ENCODE assay signal across 9 cellular contexts in genomic region chr19:35612224-35612558, GRCh38. TPM values are rescaled to one million over a fixed set of nuclear protein-coding genes. Genes with fewer than 3 reads are reported as not detected.
A peak's percentile ranks its signal among the peaks of the same experiment; 100 is the strongest.
DNase-seq lines count a peak whose midpoint lies in the region; ATAC-seq, FAIRE-seq and TF ChIP-seq lines count a peak whose summit lies in the region.
"Had no signal": no experiment of that assay in that cellular context is flagged by ENCODE, and none has a peak within 500 bp of the region (broad histone marks: within the 10 kb centered on the region; RNA-seq: fewer than 3 reads in every experiment).

No MANE protein-coding gene starts in this region.

- no peak overlapping the region for H2BK20ac ChIP-seq in H9 (ENCODE audit: low read depth, low read length, poor library complexity, severe bottlenecking)

- FAIRE-seq in GM19239 (lab: Jason Lieb, UNC) = no peak

- no peak overlapping the region for H2AK5ac ChIP-seq in H9 (ENCODE audit: insufficient read length, low read length)

- no peak overlapping the region for H3T11ph ChIP-seq in H9 (ENCODE audit: low read length)

- peaks cover 5% of the 10 kb centered on the region for H3K23me2 ChIP-seq in H9 (ENCODE audit: insufficient read length, low read depth, low read length, poor library complexity, severe bottlenecking)

- H3K9ac ChIP-seq in H9 (ENCODE audit: extremely low read depth, insufficient read length, low read length) (no peak overlapping the region), iPS-15b (ENCODE audit: low read depth, low read length) (no peak overlapping the region)

- H3K27me3 Mint-ChIP-seq in H9 (ENCODE audit: low read depth) (peaks cover 23% of the 10 kb centered on the region), WTC11 (ENCODE audit: low read depth) (peaks cover 33% of the 10 kb centered on the region)
- H3K27me3 Mint-ChIP-seq in stimulated activated memory B cell treated with anti-CD40 and anti-IgM and Interleukin-4, amounts not matched to agents 10 μg/mL and 1 μg/mL and 100 μg/mL, for 72 hours = no peaks in the 10 kb centered on the region

- peaks cover 15% of the 10 kb centered on the region for H3K36me3 ChIP-seq in iPS-15b (ENCODE audit: control insufficient read depth, insufficient read depth, low read length)

- H3K36me3 Mint-ChIP-seq in H9 (ENCODE audit: insufficient read depth in 1 of 3, low read depth in 3 of 3) (peaks cover 9 to 26% (median 26%) of the 10 kb centered on the region in 3 experiments; a peak in 6 of 7 replicates), WTC11 (peaks cover 18% of the 10 kb centered on the region)
- peaks cover 31% of the 10 kb centered on the region for H3K36me3 Mint-ChIP-seq in stimulated activated memory B cell treated with anti-CD40 and anti-IgM and Interleukin-4, amounts not matched to agents 10 μg/mL and 1 μg/mL and 100 μg/mL, for 72 hours

- no peak overlapping the region for H2BK12ac ChIP-seq in H9 (ENCODE audit: insufficient read length, low read depth, low read length)

- H3K4me1 ChIP-seq in H9 (ENCODE audit: insufficient read depth, low read length) = no peaks in the 10 kb centered on the region
- no peaks in the 10 kb centered on the region for H3K4me1 ChIP-seq in iPS-15b (ENCODE audit: control insufficient read depth, insufficient read depth, low read length)

- DNase-seq in H9 (no peak), WTC11 (ENCODE audit: low spot score) (no peak), activated gamma-delta T cell (lab: John Stamatoyannopoulos, UW) (no peak), GM19239 (ENCODE audit: insufficient read length, low spot score) (no peak), NCI-H345 treated with DMSO at 0.1 percent for 48 hours (lab: John Stamatoyannopoulos, UW; ENCODE audit: unreplicated experiment) (no peak), COLO829 (ENCODE audit: low spot score) (no peak)

- H4K20me1 ChIP-seq in H9 (ENCODE audit: control insufficient read depth, insufficient read depth, insufficient read length) = no peaks in the 10 kb centered on the region

- WGBS in H9 (ENCODE audit: extremely low coverage, insufficient read length, low lambda C conversion rate) = no CpG with 5 or more reads among the region's 9 CpGs

- H2BK15ac ChIP-seq in H9 (ENCODE audit: low read depth, low read length) = no peak overlapping the region

- no peaks in the 10 kb centered on the region for H3K79me1 ChIP-seq in H9 (ENCODE audit: insufficient read depth, low read depth, low read length, poor library complexity, severe bottlenecking)

- H3K18ac ChIP-seq in H9 (ENCODE audit: insufficient read length, low read depth, low read length) = no peak overlapping the region

- H2BK5ac ChIP-seq in H9 (ENCODE audit: insufficient read length, low read length) = no peak overlapping the region

- H3K56ac ChIP-seq in H9 (ENCODE audit: insufficient read length, low read depth, low read length) = no peak overlapping the region

- CTCF ChIA-PET in WTC11 (lab: Charles Lee) = interaction anchor here (1.0 to 3.1 kb wide), 7 partner anchors 11 to 117 kb away, joined by 3 to 16 read pairs (median 7); no protein-coding TSS in a partner anchor

- no peak overlapping the region for H2AFZ ChIP-seq in H9 (ENCODE audit: low read length)

- H3K79me2 ChIP-seq in H9 (ENCODE audit: insufficient read depth, low read length) = no peaks in the 10 kb centered on the region

- no peaks in the 10 kb centered on the region for H3K4me1 Mint-ChIP-seq in H9
- H3K4me1 Mint-ChIP-seq in WTC11 = no peaks in the 10 kb centered on the region
- H3K4me1 Mint-ChIP-seq in stimulated activated memory B cell treated with anti-CD40 and anti-IgM and Interleukin-4, amounts not matched to agents 10 μg/mL and 1 μg/mL and 100 μg/mL, for 72 hours = peaks cover 51% of the 10 kb centered on the region

- H3K27ac Mint-ChIP-seq in H9 (no peak overlapping the region), WTC11 (peak overlapping the region; percentile 38; the same call in 1 of the 2 replicates)
- peak overlapping the region; percentile 94 for H3K27ac Mint-ChIP-seq in stimulated activated memory B cell treated with anti-CD40 and anti-IgM and Interleukin-4, amounts not matched to agents 10 μg/mL and 1 μg/mL and 100 μg/mL, for 72 hours

- H4K5ac ChIP-seq in H9 (ENCODE audit: insufficient read length, low read depth, low read length) = no peak overlapping the region

- no peak overlapping the region for H4K8ac ChIP-seq in H9 (replicated peaks; ENCODE audit: insufficient read length, low read depth, low read length)

- no peak overlapping the region for H3K23ac ChIP-seq in H9 (ENCODE audit: insufficient read length, low read depth, low read length)

- H3K27me3 ChIP-seq in H9 (ENCODE audit: insufficient read depth, low read length) (no peaks in the 10 kb centered on the region), iPS-15b (ENCODE audit: control insufficient read depth, insufficient read depth, low read length) (peaks cover 5% of the 10 kb centered on the region)

- peaks cover 15 to 21% of the 10 kb centered on the region in 2 experiments for H3K9me3 Mint-ChIP-seq in H9
- peaks cover 13% of the 10 kb centered on the region for H3K9me3 Mint-ChIP-seq in WTC11
- H3K9me3 Mint-ChIP-seq in stimulated activated memory B cell treated with anti-CD40 and anti-IgM and Interleukin-4, amounts not matched to agents 10 μg/mL and 1 μg/mL and 100 μg/mL, for 72 hours = peaks cover 7% of the 10 kb centered on the region

- POLR2A ChIA-PET in WTC11 (lab: Charles Lee) = interaction anchor here (0.5 to 1.3 kb wide), 4 partner anchors 44 to 470 kb away, joined by 3 to 7 read pairs (median 4); no protein-coding TSS in a partner anchor

- H3K4me3 Mint-ChIP-seq in H9 (peak overlapping the region; percentile 80 to 86), WTC11 (peak overlapping the region; percentile 76)
- peak overlapping the region; percentile 87 for H3K4me3 Mint-ChIP-seq in stimulated activated memory B cell treated with anti-CD40 and anti-IgM and Interleukin-4, amounts not matched to agents 10 μg/mL and 1 μg/mL and 100 μg/mL, for 72 hours

- H3K9me3 ChIP-seq in H9 (ENCODE audit: control insufficient read depth, low read depth, low read length) (peaks cover 12% of the 10 kb centered on the region), iPS-15b (ENCODE audit: control insufficient read depth, insufficient read depth, low read length) (no peaks in the 10 kb centered on the region)

- peak overlapping the region; percentile 3 for H3K4me2 ChIP-seq in H9 (ENCODE audit: insufficient read depth, insufficient read length, low read length)

- no peak for ATAC-seq in WTC11
- no peak for ATAC-seq in stimulated activated memory B cell treated with anti-CD40 and anti-IgM and Interleukin-4, amounts not matched to agents 10 μg/mL and 1 μg/mL and 100 μg/mL, for 72 hours

- H4K91ac ChIP-seq in H9 (ENCODE audit: insufficient read length, low read depth, low read length) = no peak overlapping the region

- TF ChIP-seq CTCF in H9 (conservative IDR thresholded peaks at IDR 0.05) = no peak
- no peak for TF ChIP-seq CTCF in WTC11 (IDR thresholded peaks at IDR 0.05)

- H2BK120ac ChIP-seq in H9 (ENCODE audit: low read depth, low read length, poor library complexity, severe bottlenecking) = no peak overlapping the region

- no peak overlapping the region for H3K14ac ChIP-seq in H9 (ENCODE audit: insufficient read depth, low read length)

- peak overlapping the region; percentile 92 for H3K4me3 ChIP-seq in iPS-15b (ENCODE audit: low read depth, low read length)

- no peak overlapping the region for H3K27ac ChIP-seq in H9 (ENCODE audit: insufficient read length, low read depth, low read length)

- no peak overlapping the region for H3K4ac ChIP-seq in H9 (ENCODE audit: low read depth, low read length)

TF ChIP-seq in WTC11, 78 proteins besides CTCF, POLR2A, EP300 and RAD21:
- TF ChIP-seq RELA (CRISPR knock-in tag; IDR thresholded peaks at IDR 0.05; ENCODE audit: borderline replicate concordance) = no peak
- peak; percentile 79 for TF ChIP-seq GTF2I (CRISPR knock-in tag; conservative IDR thresholded peaks at IDR 0.05)
- no peak for TF ChIP-seq TCF7 (CRISPR knock-in tag; IDR thresholded peaks at IDR 0.05; ENCODE audit: low read depth)
- 0 out of 2 replicates have a peak, but pooled peaks have one; percentile 17 for TF ChIP-seq ZNF121 (CRISPR knock-in tag; IDR thresholded peaks at IDR 0.05)

RNA-seq across cellular contexts. Expression of gene HAUS5, which starts 0.3 kb away (rescaled TPM):
- total RNA-seq in H9 (2021) = 32.8 and 32.9 TPM in 2 replicates
- 23.5 to 25.4 TPM (median 24.4 TPM) in 3 replicates for total RNA-seq in WTC11 (2021)

RNA-seq across cellular contexts. Expression of gene RBM42, which starts 16.6 kb away (rescaled TPM):
- total RNA-seq in H9 (2021) = 83.3 and 85.8 TPM in 2 replicates
- total RNA-seq in WTC11 (2021) = 84.7 to 94.9 TPM (median 88.6 TPM) in 3 replicates

RNA-seq across cellular contexts. Expression of gene PMIS2, which starts 26.2 kb away (rescaled TPM):
- total RNA-seq in H9 (2021) (not detected in 2 replicates), WTC11 (2021) (not detected in 3 replicates)
- total RNA-seq: myocyte had no signal

RNA-seq across cellular contexts. Expression of gene ETV2, which starts 29.4 kb away (rescaled TPM):
- total RNA-seq in H9 (2021) (1.5 and 1.9 TPM in 2 replicates), WTC11 (2021) (1.4 to 1.9 TPM (median 1.7 TPM) in 3 replicates)
- total RNA-seq: myocyte had no signal

RNA-seq across cellular contexts. Expression of gene COX6B1, which starts 35.9 kb away (rescaled TPM):
- 422 and 432 TPM in 2 replicates for total RNA-seq in H9 (2021)
- 523 to 536 TPM (median 526 TPM) in 3 replicates for total RNA-seq in WTC11 (2021)

Comparison
In these comparisons a context has a peak if more than half of its experiments do, and no peak if none do; other contexts are left out.
1. H3K27ac Mint-ChIP-seq: peak in WTC11 (single experiment) and stimulated activated memory B cell treated with anti-CD40 and anti-IgM and Interleukin-4, amounts not matched to agents 10 μg/mL and 1 μg/mL and 100 μg/mL, for 72 hours (single experiment); none in H9 (0 of 3).
2. Peak in every context shown above with its lines, with median percentiles within 50 percentile points of each other: H3K4me3 Mint-ChIP-seq.